Comparison of ENCODE assay signal across 2 cellular contexts in genomic region chr2:89820248-89820647, GRCh38.
A peak's percentile ranks its signal among the peaks of the same experiment; 100 is the strongest.
TF ChIP-seq lines count a peak whose summit lies in the region.

No MANE protein-coding gene starts in this region.

TF ChIP-seq in GM23338, 12 proteins besides CTCF, POLR2A, EP300 and RAD21:
- TF ChIP-seq, protein P1, sequence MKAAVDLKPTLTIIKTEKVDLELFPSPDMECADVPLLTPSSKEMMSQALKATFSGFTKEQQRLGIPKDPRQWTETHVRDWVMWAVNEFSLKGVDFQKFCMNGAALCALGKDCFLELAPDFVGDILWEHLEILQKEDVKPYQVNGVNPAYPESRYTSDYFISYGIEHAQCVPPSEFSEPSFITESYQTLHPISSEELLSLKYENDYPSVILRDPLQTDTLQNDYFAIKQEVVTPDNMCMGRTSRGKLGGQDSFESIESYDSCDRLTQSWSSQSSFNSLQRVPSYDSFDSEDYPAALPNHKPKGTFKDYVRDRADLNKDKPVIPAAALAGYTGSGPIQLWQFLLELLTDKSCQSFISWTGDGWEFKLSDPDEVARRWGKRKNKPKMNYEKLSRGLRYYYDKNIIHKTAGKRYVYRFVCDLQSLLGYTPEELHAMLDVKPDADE (IDR thresholded peaks at IDR 0.05): no peak
- no peak for TF ChIP-seq EZH2 (IDR thresholded peaks at IDR 0.05; ENCODE audit: low read depth, unreplicated experiment)
- TF ChIP-seq, protein P2, sequence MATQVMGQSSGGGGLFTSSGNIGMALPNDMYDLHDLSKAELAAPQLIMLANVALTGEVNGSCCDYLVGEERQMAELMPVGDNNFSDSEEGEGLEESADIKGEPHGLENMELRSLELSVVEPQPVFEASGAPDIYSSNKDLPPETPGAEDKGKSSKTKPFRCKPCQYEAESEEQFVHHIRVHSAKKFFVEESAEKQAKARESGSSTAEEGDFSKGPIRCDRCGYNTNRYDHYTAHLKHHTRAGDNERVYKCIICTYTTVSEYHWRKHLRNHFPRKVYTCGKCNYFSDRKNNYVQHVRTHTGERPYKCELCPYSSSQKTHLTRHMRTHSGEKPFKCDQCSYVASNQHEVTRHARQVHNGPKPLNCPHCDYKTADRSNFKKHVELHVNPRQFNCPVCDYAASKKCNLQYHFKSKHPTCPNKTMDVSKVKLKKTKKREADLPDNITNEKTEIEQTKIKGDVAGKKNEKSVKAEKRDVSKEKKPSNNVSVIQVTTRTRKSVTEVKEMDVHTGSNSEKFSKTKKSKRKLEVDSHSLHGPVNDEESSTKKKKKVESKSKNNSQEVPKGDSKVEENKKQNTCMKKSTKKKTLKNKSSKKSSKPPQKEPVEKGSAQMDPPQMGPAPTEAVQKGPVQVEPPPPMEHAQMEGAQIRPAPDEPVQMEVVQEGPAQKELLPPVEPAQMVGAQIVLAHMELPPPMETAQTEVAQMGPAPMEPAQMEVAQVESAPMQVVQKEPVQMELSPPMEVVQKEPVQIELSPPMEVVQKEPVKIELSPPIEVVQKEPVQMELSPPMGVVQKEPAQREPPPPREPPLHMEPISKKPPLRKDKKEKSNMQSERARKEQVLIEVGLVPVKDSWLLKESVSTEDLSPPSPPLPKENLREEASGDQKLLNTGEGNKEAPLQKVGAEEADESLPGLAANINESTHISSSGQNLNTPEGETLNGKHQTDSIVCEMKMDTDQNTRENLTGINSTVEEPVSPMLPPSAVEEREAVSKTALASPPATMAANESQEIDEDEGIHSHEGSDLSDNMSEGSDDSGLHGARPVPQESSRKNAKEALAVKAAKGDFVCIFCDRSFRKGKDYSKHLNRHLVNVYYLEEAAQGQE (IDR thresholded peaks at IDR 0.05; ENCODE audit: unreplicated experiment): no peak
- no peak for TF ChIP-seq JUNB (IDR thresholded peaks at IDR 0.05; ENCODE audit: unreplicated experiment)
- no peak for TF ChIP-seq POLR2AphosphoS5 (IDR thresholded peaks at IDR 0.05; ENCODE audit: low read depth)
- no peak for TF ChIP-seq ZNF331 (CRISPR knock-in tag; IDR thresholded peaks at IDR 0.05; ENCODE audit: low read depth)
- no peak for TF ChIP-seq ZNF114 (CRISPR knock-in tag; IDR thresholded peaks at IDR 0.05)
- no peak for TF ChIP-seq ZNF462 (CRISPR knock-in tag; IDR thresholded peaks at IDR 0.05)

TF ChIP-seq in H1, 55 proteins besides CTCF, POLR2A, EP300 and RAD21:
- TF ChIP-seq CBX5 (IDR thresholded peaks at IDR 0.05; ENCODE audit: low read depth, low read length): peak; percentile 90; the same call in 1 of the 2 replicates
- TF ChIP-seq JUN (IDR thresholded peaks at IDR 0.05; ENCODE audit: low read depth, low read length): no peak
- no peak for TF ChIP-seq TAF7 (optimal IDR thresholded peaks at IDR 0.05; ENCODE audit: borderline replicate concordance, low read depth, low read length)
- TF ChIP-seq CBX8 (IDR thresholded peaks at IDR 0.05; ENCODE audit: borderline replicate concordance, low read depth, low read length): no peak
